In the genomic region with DNA sequence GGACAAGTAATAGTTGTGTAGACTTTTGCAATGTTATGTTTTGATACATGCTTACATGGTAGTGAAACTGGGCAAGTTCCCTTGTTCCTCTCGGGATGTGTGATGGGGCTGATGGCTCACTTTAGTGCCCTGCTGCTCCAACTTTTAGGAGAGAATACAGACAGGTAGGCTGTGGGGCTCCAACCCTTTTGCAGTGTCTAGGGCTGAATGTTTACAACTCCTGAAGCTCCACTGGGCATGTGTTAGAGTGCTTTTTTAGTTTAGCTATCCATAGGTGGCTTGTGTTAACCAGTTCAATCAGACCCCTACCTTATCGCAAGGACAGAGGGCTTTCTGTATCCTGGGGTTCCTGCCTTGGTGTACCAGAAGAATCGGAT, we compare ENCODE assay signal across 1 cellular context.
TF ChIP-seq lines count a peak whose summit lies in the region.

No MANE protein-coding gene starts in this region.

TF ChIP-seq in H1, 55 proteins besides CTCF, POLR2A, EP300 and RAD21:
- TF ChIP-seq JUND (IDR thresholded peaks at IDR 0.05; ENCODE audit: low read length), result no peak
- no peak for TF ChIP-seq GTF2F1 (IDR thresholded peaks at IDR 0.05; ENCODE audit: borderline replicate concordance, low read depth, low read length)
- TF ChIP-seq POLR2AphosphoS5 (IDR thresholded peaks at IDR 0.05; ENCODE audit: low read depth, low read length), result no peak
- no peak for TF ChIP-seq TBP (IDR thresholded peaks at IDR 0.05; ENCODE audit: low read depth, low read length)
TF ChIP-seq in H1: peak in this region for 0.
